Comparison of ENCODE assay signal across 8 cellular contexts in genomic region chr4:150960818-150961217, GRCh38. TPM values are rescaled to one million over a fixed set of nuclear protein-coding genes. Genes with fewer than 3 reads are reported as not detected.
DNase-seq lines count a peak whose midpoint lies in the region; ATAC-seq and TF ChIP-seq lines count a peak whose summit lies in the region.

No MANE protein-coding gene starts in this region.

- TF ChIP-seq CTCF in astrocyte of the cerebellum (IDR thresholded peaks at IDR 0.05; ENCODE audit: low read depth, low read length, missing control alignments), result peak; percentile 48

- in situ Hi-C loops in astrocyte of the cerebellum (cut with HindIII; ENCODE audit: low sequenced_read_pairs), result no loop called here

- peak; percentile 25 for DNase-seq in AG08395 (ENCODE audit: low spot score)
- peak; percentile 32 for DNase-seq in NOMO-1 treated with DMSO at 0.1 percent for 48 hours (lab: John Stamatoyannopoulos, UW; ENCODE audit: unreplicated experiment)
- no peak for DNase-seq in astrocyte of the cerebellum (ENCODE audit: low read depth)
- peak; percentile 35 to 47 for DNase-seq in lung microvascular endothelial cell (ENCODE audit: low read depth in 2 of 2)
- DNase-seq in NCI-H774 (lab: John Stamatoyannopoulos, UW), result no peak
- no peak for DNase-seq in NCI-H2029 treated with DMSO at 0.1 percent for 48 hours (lab: John Stamatoyannopoulos, UW)

- ATAC-seq in GM18907 (IDR thresholded peaks at IDR 0.05; ENCODE audit: unreplicated experiment) (peak; percentile 66), GM18498 (IDR thresholded peaks at IDR 0.05; ENCODE audit: unreplicated experiment) (no peak)

- H3K4me3 ChIP-seq in astrocyte of the cerebellum (ENCODE audit: low read depth, low read length), result no peak overlapping the region

RNA-seq across cellular contexts. Expression of gene LRBA, which starts 54.3 kb away (rescaled TPM):
- total RNA-seq in lung microvascular endothelial cell, result 31.0 and 37.9 TPM in 2 replicates

Comparison
In these comparisons a context has a peak if more than half of its experiments do, and no peak if none do; other contexts are left out.
1. DNase-seq: peak in AG08395 (single experiment), NOMO-1 treated with DMSO at 0.1 percent for 48 hours (single experiment) and lung microvascular endothelial cell (2 of 2); none in astrocyte of the cerebellum (single experiment), NCI-H774 (single experiment) and NCI-H2029 treated with DMSO at 0.1 percent for 48 hours (single experiment).